ENCODE assay signal across 21 cellular contexts in genomic region chr13:19759669-19760068, GRCh38.
"Had no signal": no experiment of that assay in that cellular context is flagged by ENCODE, and none has a peak within 500 bp of the region (broad histone marks: within the 10 kb centered on the region; RNA-seq: fewer than 3 reads in every experiment).

No MANE protein-coding gene starts in this region.

- H3K27ac Mint-ChIP-seq: activated naive CD4-positive, alpha-beta T cell treated with anti-CD3 and anti-CD28 coated beads, Interleukin-2, amount 50 U/mL, for 72 hours; endodermal cell; stimulated activated naive CD8-positive, alpha-beta T cell treated with anti-CD3 and anti-CD28 coated beads, Interleukin-15, Interleukin-2, amounts not matched to agents 100 ng/mL and 50 ng/mL, for 24 hours had no signal

- H3K9me3 Mint-ChIP-seq: activated naive CD4-positive, alpha-beta T cell treated with anti-CD3 and anti-CD28 coated beads, Interleukin-2, amount 50 U/mL, for 72 hours; endodermal cell; natural killer cell; stimulated activated naive CD8-positive, alpha-beta T cell treated with anti-CD3 and anti-CD28 coated beads, Interleukin-15, Interleukin-2, amounts not matched to agents 100 ng/mL and 50 ng/mL, for 24 hours had no signal

- H3K27me3 ChIP-seq: adrenal gland, cardiac muscle cell, dorsolateral prefrontal cortex, transverse colon, vagina had no signal

- ATAC-seq: activated naive CD4-positive, alpha-beta T cell treated with anti-CD3 and anti-CD28 coated beads, Interleukin-2, amount 50 U/mL, for 72 hours; lower lobe of right lung; natural killer cell had no signal

- H3K27ac ChIP-seq: adrenal gland, cardiac muscle cell, dorsolateral prefrontal cortex, lower lobe of right lung, transverse colon, vagina had no signal

- DNase-seq: activated CD4-positive, alpha-beta T cell treated with anti-CD3 and anti-CD28 coated beads, Interleukin-2, amount 50 U/mL, for 1 hour; activated CD8-positive, alpha-beta memory T cell treated with anti-CD3 and anti-CD28 coated beads, Interleukin-2, amount 50 U/mL, for 4 hours; activated gamma-delta T cell treated with Interleukin-2 at 50 U/mL for 16 hours; dorsolateral prefrontal cortex; endodermal cell; erythroblast; hypothalamus; islet precursor cell; lower lobe of right lung; natural killer cell; stimulated activated CD4-positive, alpha-beta T cell treated with anti-CD3 and anti-CD28 coated beads, Interleukin-12 subunit alpha, Interleukin-12 subunit beta, amount 100 ng/mL, for 4 hours; stimulated activated CD4-positive, alpha-beta T cell treated with anti-CD3 and anti-CD28 coated beads, Interleukin-2, amount 100 ng/mL, for 24 hours; T-helper 1 cell; T-helper 9 cell; transverse colon had no signal

- FAIRE-seq: frontal cortex had no signal

- H3K4me1 ChIP-seq: lower lobe of right lung had no signal

- H3K4me3 ChIP-seq: adrenal gland, cardiac muscle cell, dorsolateral prefrontal cortex, lower lobe of right lung, transverse colon, vagina had no signal

- H3K4me3 Mint-ChIP-seq: endodermal cell; stimulated activated naive CD8-positive, alpha-beta T cell treated with anti-CD3 and anti-CD28 coated beads, Interleukin-15, Interleukin-2, amounts not matched to agents 100 ng/mL and 50 ng/mL, for 24 hours had no signal

- H3K9me3 ChIP-seq: adrenal gland, lower lobe of right lung, transverse colon, vagina had no signal

- H3K27me3 Mint-ChIP-seq: stimulated activated naive CD8-positive, alpha-beta T cell treated with anti-CD3 and anti-CD28 coated beads, Interleukin-15, Interleukin-2, amounts not matched to agents 100 ng/mL and 50 ng/mL, for 24 hours had no signal
